In the genomic region with DNA sequence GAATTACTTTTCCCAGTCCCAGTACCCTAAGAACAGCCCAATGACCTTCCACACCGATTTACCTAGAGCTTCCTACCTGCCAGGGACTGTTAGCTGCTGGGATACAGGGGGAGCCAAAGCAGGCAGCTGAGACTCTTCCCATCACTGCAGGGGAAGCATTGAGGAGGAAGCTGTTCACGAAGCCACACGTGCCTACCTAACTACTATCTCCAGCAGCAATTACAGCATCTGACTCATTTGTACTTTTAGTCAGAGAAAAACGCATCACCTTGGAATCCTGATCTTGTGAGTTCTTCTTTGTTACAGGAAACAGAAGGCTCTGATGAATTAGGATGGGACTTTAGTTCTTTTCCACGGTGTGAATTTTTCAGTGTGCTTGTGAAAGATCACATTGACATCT, we compare ENCODE assay signal across 13 cellular contexts.
A peak's percentile ranks its signal among the peaks of the same experiment; 100 is the strongest.
DNase-seq lines count a peak whose midpoint lies in the region; ATAC-seq, FAIRE-seq and TF ChIP-seq lines count a peak whose summit lies in the region.
"Had no signal": no experiment of that assay in that cellular context is flagged by ENCODE, and none has a peak within 500 bp of the region (broad histone marks: within the 10 kb centered on the region; RNA-seq: fewer than 3 reads in every experiment).

No MANE protein-coding gene starts in this region.

- H3F3A ChIP-seq in neural progenitor cell (ENCODE audit: low read depth), result no peaks in the 10 kb centered on the region

- H3K4me3 ChIP-seq in endodermal cell (ENCODE audit: low read length) (no peak overlapping the region), neural progenitor cell (no peak overlapping the region), gastroesophageal sphincter (no peak overlapping the region)
- H3K4me3 ChIP-seq: smooth muscle cell, testis had no signal

- H3K27me3 Mint-ChIP-seq in endodermal cell (ENCODE audit: insufficient read depth) (peaks cover 9% of the 10 kb centered on the region), neural progenitor cell (ENCODE audit: insufficient read depth, low read depth) (no peaks in the 10 kb centered on the region)
- H3K27me3 Mint-ChIP-seq in activated CD8-positive, alpha-beta memory T cell treated with anti-CD3 and anti-CD28 coated beads, Interleukin-2, amount 10 ng/mL, durations not matched to agents 7 days and 5 days, result peaks cover 11% of the 10 kb centered on the region

- no peak overlapping the region for H3K27ac Mint-ChIP-seq in endodermal cell
- no peak overlapping the region for H3K27ac Mint-ChIP-seq in neural progenitor cell
- H3K27ac Mint-ChIP-seq in activated CD8-positive, alpha-beta memory T cell treated with anti-CD3 and anti-CD28 coated beads, Interleukin-2, amount 10 ng/mL, durations not matched to agents 7 days and 5 days, result no peak overlapping the region
- H3K27ac Mint-ChIP-seq: nephron had no signal

- H3K4me3 Mint-ChIP-seq in endodermal cell (no peak overlapping the region), neural progenitor cell (no peak overlapping the region)
- H3K4me3 Mint-ChIP-seq in activated CD8-positive, alpha-beta memory T cell treated with anti-CD3 and anti-CD28 coated beads, Interleukin-2, amount 10 ng/mL, durations not matched to agents 7 days and 5 days, result no peak overlapping the region
- H3K4me3 Mint-ChIP-seq: nephron had no signal

- WGBS in endodermal cell (ENCODE audit: insufficient coverage in 1 of 2, insufficient read length in 1 of 2), 2 experiments, result 43 to 62% methylated on average over 2 to 4 of the region's 5 CpGs
- WGBS in gastroesophageal sphincter (ENCODE audit: low coverage in 1 of 2), 2 donors, result 48 to 70% methylated on average over 2 to 4 of the region's 5 CpGs

- H3K27ac ChIP-seq in endodermal cell (ENCODE audit: low read depth, low read length) (no peak overlapping the region), neural progenitor cell (no peak overlapping the region), gastroesophageal sphincter (no peak overlapping the region)
- H3K27ac ChIP-seq: testis had no signal

- H3K36me3 Mint-ChIP-seq in endodermal cell (ENCODE audit: low read depth) (no peaks in the 10 kb centered on the region), neural progenitor cell (no peaks in the 10 kb centered on the region)
- no peaks in the 10 kb centered on the region for H3K36me3 Mint-ChIP-seq in activated CD8-positive, alpha-beta memory T cell treated with anti-CD3 and anti-CD28 coated beads, Interleukin-2, amount 10 ng/mL, durations not matched to agents 7 days and 5 days

- TF ChIP-seq POLR2A in H54 (IDR thresholded peaks at IDR 0.05; ENCODE audit: low read depth, low read length) (no peak), gastroesophageal sphincter (IDR thresholded peaks at IDR 0.05) (no peak)

- no peaks in the 10 kb centered on the region for H3K4me1 ChIP-seq in endodermal cell (ENCODE audit: control insufficient read depth, insufficient read depth, low read length)
- H3K4me1 ChIP-seq in neural progenitor cell, result peaks cover 3% of the 10 kb centered on the region
- no peaks in the 10 kb centered on the region for H3K4me1 ChIP-seq in gastroesophageal sphincter
- H3K4me1 ChIP-seq: testis had no signal

- no peak overlapping the region for H3K4me2 ChIP-seq in neural progenitor cell
- H3K4me2 ChIP-seq: smooth muscle cell had no signal

- H3K4me1 Mint-ChIP-seq in endodermal cell, result peaks cover 6% of the 10 kb centered on the region
- H3K4me1 Mint-ChIP-seq in neural progenitor cell, result no peaks in the 10 kb centered on the region
- no peaks in the 10 kb centered on the region for H3K4me1 Mint-ChIP-seq in activated CD8-positive, alpha-beta memory T cell treated with anti-CD3 and anti-CD28 coated beads, Interleukin-2, amount 10 ng/mL, durations not matched to agents 7 days and 5 days
- H3K4me1 Mint-ChIP-seq: nephron had no signal

- TF ChIP-seq EP300 in gastroesophageal sphincter (IDR thresholded peaks at IDR 0.05), result no peak

- H3K9me3 Mint-ChIP-seq in endodermal cell, result no peaks in the 10 kb centered on the region
- H3K9me3 Mint-ChIP-seq in neural progenitor cell, result no peaks in the 10 kb centered on the region
- no peaks in the 10 kb centered on the region for H3K9me3 Mint-ChIP-seq in activated CD8-positive, alpha-beta memory T cell treated with anti-CD3 and anti-CD28 coated beads, Interleukin-2, amount 10 ng/mL, durations not matched to agents 7 days and 5 days (ENCODE audit: low read depth)
- H3K9me3 Mint-ChIP-seq: nephron had no signal

- no peaks in the 10 kb centered on the region for H3K36me3 ChIP-seq in endodermal cell (ENCODE audit: control insufficient read depth, insufficient read depth, low read length)
- H3K36me3 ChIP-seq in neural progenitor cell, result no peaks in the 10 kb centered on the region
- H3K36me3 ChIP-seq in gastroesophageal sphincter, result no peaks in the 10 kb centered on the region

- peak overlapping the region; percentile 85 for H2AFZ ChIP-seq in neural progenitor cell (replicated peaks)

- ATAC-seq in GM18858 (IDR thresholded peaks at IDR 0.05; ENCODE audit: unreplicated experiment) (no peak), gastroesophageal sphincter (no peak)
- ATAC-seq in activated CD8-positive, alpha-beta memory T cell treated with anti-CD3 and anti-CD28 coated beads, Interleukin-2, amount 10 ng/mL, durations not matched to agents 7 days and 5 days, result no peak

- no peaks in the 10 kb centered on the region for H3K9me3 ChIP-seq in endodermal cell (ENCODE audit: control insufficient read depth, low read length)
- H3K9me3 ChIP-seq in neural progenitor cell (ENCODE audit: low read depth), result no peaks in the 10 kb centered on the region
- no peaks in the 10 kb centered on the region for H3K9me3 ChIP-seq in gastroesophageal sphincter
- H3K9me3 ChIP-seq: testis had no signal

- peak; percentile 38 for DNase-seq in H54 (ENCODE audit: insufficient read length, low spot score)
- DNase-seq in RCC 7860 (ENCODE audit: low spot score), result peak; percentile 63
- peak; percentile 71 for DNase-seq in endodermal cell
- DNase-seq in neural progenitor cell (ENCODE audit: low spot score), result no peak
- no peak for DNase-seq in NCI-H2227 treated with DMSO at 0.1 percent for 48 hours (lab: John Stamatoyannopoulos, UW)
- DNase-seq in activated CD8-positive, alpha-beta memory T cell treated with anti-CD3 and anti-CD28 coated beads, Interleukin-2, amount 10 ng/mL, durations not matched to agents 7 days and 5 days, result no peak
- DNase-seq: activated CD8-positive, alpha-beta memory T cell treated with anti-CD3 and anti-CD28 coated beads for 24 hours; activated naive CD4-positive, alpha-beta T cell treated with Interleukin-2 at 50 U/mL for 16 hours; testis had no signal

- FAIRE-seq in H54 (lab: Jason Lieb, UNC) (no peak), RCC 7860 (lab: Jason Lieb, UNC) (no peak)

- no peaks in the 10 kb centered on the region for H3K27me3 ChIP-seq in endodermal cell (ENCODE audit: control insufficient read depth, insufficient read depth, low read length, poor library complexity, severe bottlenecking)
- H3K27me3 ChIP-seq in neural progenitor cell, result no peaks in the 10 kb centered on the region
- H3K27me3 ChIP-seq in gastroesophageal sphincter, result no peaks in the 10 kb centered on the region
- H3K27me3 ChIP-seq: testis had no signal

- no peaks in the 10 kb centered on the region for H4K20me1 ChIP-seq in neural progenitor cell (ENCODE audit: low read depth)

- H3K9ac ChIP-seq in endodermal cell (ENCODE audit: extremely low read depth, low read length, poor library complexity, severe bottlenecking) (no peak overlapping the region), neural progenitor cell (no peak overlapping the region)

- CTCF ChIA-PET in activated CD8-positive, alpha-beta memory T cell treated with anti-CD3 and anti-CD28 coated beads, Interleukin-2, amount 10 ng/mL, durations not matched to agents 7 days and 5 days (lab: Charles Lee), result interaction anchor here (0.7 to 1.9 kb wide), 5 partner anchors 10 to 140 kb away, joined by 3 to 7 read pairs (median 4); no protein-coding TSS in a partner anchor

- H3K79me2 ChIP-seq in neural progenitor cell (ENCODE audit: low read depth), result no peaks in the 10 kb centered on the region

- TF ChIP-seq CTCF in endodermal cell (conservative IDR thresholded peaks at IDR 0.05) (peak; percentile 37), neural progenitor cell (IDR thresholded peaks at IDR 0.05) (no peak), gastroesophageal sphincter (IDR thresholded peaks at IDR 0.05) (no peak)

Comparison
In these comparisons a context has a peak if more than half of its experiments do, and no peak if none do; other contexts are left out.
1. DNase-seq: peak in H54 (single experiment), RCC 7860 (single experiment) and endodermal cell (single experiment); none in neural progenitor cell (single experiment), NCI-H2227 treated with DMSO at 0.1 percent for 48 hours (single experiment) and activated CD8-positive, alpha-beta memory T cell treated with anti-CD3 and anti-CD28 coated beads, Interleukin-2, amount 10 ng/mL, durations not matched to agents 7 days and 5 days (single experiment).